Comparison of ENCODE assay signal across 21 cellular contexts in the genomic region with DNA sequence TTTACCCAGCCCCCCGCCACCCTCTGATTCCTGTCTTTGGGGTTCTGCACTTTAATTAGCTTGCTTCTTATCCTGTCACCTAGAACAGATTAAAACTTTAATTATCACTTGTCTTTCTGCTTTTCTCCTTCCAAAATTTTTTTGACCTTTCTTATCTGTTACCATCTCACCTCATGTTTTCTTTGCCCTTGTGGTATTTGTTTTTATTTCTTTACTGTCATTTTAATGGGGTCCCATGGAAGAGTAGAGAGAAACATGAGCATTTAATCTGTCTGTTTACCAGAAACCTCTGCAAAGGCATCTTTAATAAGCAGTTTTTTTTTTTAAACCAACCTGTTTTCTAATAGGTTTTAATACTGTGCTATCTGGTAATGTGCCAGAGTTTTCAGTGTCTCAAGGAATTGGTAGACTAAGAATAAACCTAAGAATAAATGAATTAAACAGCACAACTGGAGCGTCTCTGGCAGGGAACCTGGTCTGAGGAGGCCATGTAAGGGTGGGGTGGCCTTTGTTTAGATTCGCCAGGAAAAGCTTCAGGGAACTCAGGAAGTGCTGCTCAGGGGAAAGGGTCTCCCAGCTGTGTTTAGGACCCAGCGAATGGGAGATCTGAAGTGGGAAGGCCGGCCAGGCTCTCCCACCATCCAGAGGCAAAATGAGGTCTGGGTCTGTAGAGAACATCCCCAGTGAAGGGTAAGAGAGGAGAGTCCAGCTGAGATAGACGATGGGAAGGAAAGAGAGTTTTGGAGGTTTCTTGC.
DNase-seq lines count a peak whose midpoint lies in the region; ATAC-seq and TF ChIP-seq lines count a peak whose summit lies in the region.
"Had no signal": no experiment of that assay in that cellular context is flagged by ENCODE, and none has a peak within 500 bp of the region (broad histone marks: within the 10 kb centered on the region; RNA-seq: fewer than 3 reads in every experiment).

No MANE protein-coding gene starts in this region.

- CTCF ChIA-PET in WTC11 (lab: Charles Lee): interaction anchor here (0.6 to 1.5 kb wide), 3 partner anchors 19 to 980 kb away, joined by 3 read pairs; no protein-coding TSS in a partner anchor
- CTCF ChIA-PET in GM10248 (lab: Yijun Ruan, JAX): interaction anchor here (1.2 to 1.4 kb wide), 2 partner anchors 56 to 66 kb away, joined by 3 read pairs; no protein-coding TSS in a partner anchor

- intact Hi-C loops in left ventricle myocardium inferior (cut with micrococcal nuclease) (loop anchor here (5.0 kb wide), 1 partner anchor 65 kb away; no protein-coding TSS in a partner anchor), left cardiac atrium (cut with DNase I) (no loop called here), dorsolateral prefrontal cortex (cut with DNase I) (no loop called here)

- H3K27me3 ChIP-seq in left ventricle myocardium inferior (ENCODE audit: low read depth) (no peaks in the 10 kb centered on the region), dorsolateral prefrontal cortex (no peaks in the 10 kb centered on the region)
- H3K27me3 ChIP-seq: esophagus squamous epithelium, pancreas had no signal

- no peak for ATAC-seq in left cardiac atrium
- peak; percentile 70 for ATAC-seq in WTC11
- no peak for ATAC-seq in stimulated activated effector memory CD8-positive, alpha-beta T cell treated with anti-CD3 and anti-CD28 coated beads, Interleukin-12 subunit alpha, Interleukin-12 subunit beta, amount 100 ng/mL, for 72 hours
- ATAC-seq: lower lobe of right lung, pancreas had no signal

- no peaks in the 10 kb centered on the region for H3K27me3 Mint-ChIP-seq in WTC11 (ENCODE audit: low read depth)

- peak overlapping the region; percentile 85 for H3K27ac Mint-ChIP-seq in WTC11
- H3K27ac Mint-ChIP-seq in stimulated activated effector memory CD8-positive, alpha-beta T cell treated with anti-CD3 and anti-CD28 coated beads, Interleukin-12 subunit alpha, Interleukin-12 subunit beta, amount 100 ng/mL, for 72 hours: peak overlapping the region; percentile 30

- DNase-seq in left ventricle myocardium inferior (no peak), left cardiac atrium (no peak), WTC11 (ENCODE audit: low spot score) (no peak), iPS-NIHi7 (ENCODE audit: extremely low spot score) (peak; percentile 53), dorsolateral prefrontal cortex (no peak), GM10248 (ENCODE audit: extremely low spot score) (no peak)
- DNase-seq in stimulated activated effector memory CD8-positive, alpha-beta T cell treated with anti-CD3 and anti-CD28 coated beads, Interleukin-12 subunit alpha, Interleukin-12 subunit beta, amount 100 ng/mL, for 72 hours (ENCODE audit: low spot score in 2 of 2): no peak
- DNase-seq in effector CD8-positive, alpha-beta T cell (lab: John Stamatoyannopoulos, UW): no peak
- DNase-seq: activated CD4-positive, CD25-positive, alpha-beta regulatory T cell treated with anti-CD3 and anti-CD28 coated beads, Interleukin-2, amount 50 U/mL, for 72 hours; activated T-cell treated with anti-CD3 and anti-CD28 coated beads, Interleukin-2, amount 50 U/mL, for 48 hours; AML-193; DND-41; esophagus squamous epithelium; hippocampal formation; lower lobe of right lung; NCI-H446; pancreas; PC-9; SW 1271 had no signal

- no peak overlapping the region for H3K4me3 Mint-ChIP-seq in WTC11
- H3K4me3 Mint-ChIP-seq in stimulated activated effector memory CD8-positive, alpha-beta T cell treated with anti-CD3 and anti-CD28 coated beads, Interleukin-12 subunit alpha, Interleukin-12 subunit beta, amount 100 ng/mL, for 72 hours: no peak overlapping the region

- peaks cover 100% of the 10 kb centered on the region for H3K4me1 ChIP-seq in left ventricle myocardium inferior

- H3K9me3 ChIP-seq in left ventricle myocardium inferior (replicated peaks): no peaks in the 10 kb centered on the region
- H3K9me3 ChIP-seq: esophagus squamous epithelium, lower lobe of right lung, pancreas had no signal

- POLR2A ChIA-PET in WTC11 (lab: Charles Lee) (interaction anchor here (1.9 kb wide), 1 partner anchor 9 kb away, joined by 5 read pairs; no protein-coding TSS in a partner anchor), GM10248 (lab: Yijun Ruan, JAX) (no interaction called here)

- H3K27ac ChIP-seq in left ventricle myocardium inferior (replicated peaks): peak overlapping the region; percentile 76
- H3K27ac ChIP-seq in dorsolateral prefrontal cortex: peak overlapping the region in 4 of 59 donors; percentile 4 to 50 (median 14)
- H3K27ac ChIP-seq: HL-60, lower lobe of right lung, pancreas, PC-9 had no signal

- no peaks in the 10 kb centered on the region for H3K9me3 Mint-ChIP-seq in WTC11
- no peaks in the 10 kb centered on the region for H3K9me3 Mint-ChIP-seq in stimulated activated effector memory CD8-positive, alpha-beta T cell treated with anti-CD3 and anti-CD28 coated beads, Interleukin-12 subunit alpha, Interleukin-12 subunit beta, amount 100 ng/mL, for 72 hours

- H3K4me3 ChIP-seq in left ventricle myocardium inferior (peak overlapping the region; percentile 37), dorsolateral prefrontal cortex (no peak overlapping the region)
- H3K4me3 ChIP-seq: coronary artery, esophagus squamous epithelium, lower lobe of right lung, pancreas, PC-9 had no signal

- no peaks in the 10 kb centered on the region for H3K36me3 Mint-ChIP-seq in WTC11
- peaks cover 12% of the 10 kb centered on the region for H3K36me3 Mint-ChIP-seq in stimulated activated effector memory CD8-positive, alpha-beta T cell treated with anti-CD3 and anti-CD28 coated beads, Interleukin-12 subunit alpha, Interleukin-12 subunit beta, amount 100 ng/mL, for 72 hours

- TF ChIP-seq CTCF in left ventricle myocardium inferior (IDR thresholded peaks at IDR 0.05; ENCODE audit: borderline replicate concordance): no peak
- no peak for TF ChIP-seq CTCF in WTC11 (IDR thresholded peaks at IDR 0.05)
- TF ChIP-seq CTCF in dorsolateral prefrontal cortex (IDR thresholded peaks at IDR 0.05 in 54 of 56, conservative IDR thresholded peaks at IDR 0.05 in 2 of 56; ENCODE audit: low read depth in 1 of 56, partially characterized antibody in 56 of 56): no peak
- no peak for TF ChIP-seq CTCF in GM10248 (IDR thresholded peaks at IDR 0.05; ENCODE audit: control extremely low read depth, extremely low read depth, low read depth, missing control alignments)

- no peaks in the 10 kb centered on the region for H3K36me3 ChIP-seq in left ventricle myocardium inferior
- H3K36me3 ChIP-seq: esophagus squamous epithelium, lower lobe of right lung, pancreas had no signal

- H3K4me1 Mint-ChIP-seq in WTC11: peaks cover 92% of the 10 kb centered on the region
- H3K4me1 Mint-ChIP-seq in stimulated activated effector memory CD8-positive, alpha-beta T cell treated with anti-CD3 and anti-CD28 coated beads, Interleukin-12 subunit alpha, Interleukin-12 subunit beta, amount 100 ng/mL, for 72 hours: peaks cover 79% of the 10 kb centered on the region

TF ChIP-seq in WTC11, 78 proteins besides CTCF, POLR2A, EP300 and RAD21 (continues in another document):
- TF ChIP-seq, protein P1, sequence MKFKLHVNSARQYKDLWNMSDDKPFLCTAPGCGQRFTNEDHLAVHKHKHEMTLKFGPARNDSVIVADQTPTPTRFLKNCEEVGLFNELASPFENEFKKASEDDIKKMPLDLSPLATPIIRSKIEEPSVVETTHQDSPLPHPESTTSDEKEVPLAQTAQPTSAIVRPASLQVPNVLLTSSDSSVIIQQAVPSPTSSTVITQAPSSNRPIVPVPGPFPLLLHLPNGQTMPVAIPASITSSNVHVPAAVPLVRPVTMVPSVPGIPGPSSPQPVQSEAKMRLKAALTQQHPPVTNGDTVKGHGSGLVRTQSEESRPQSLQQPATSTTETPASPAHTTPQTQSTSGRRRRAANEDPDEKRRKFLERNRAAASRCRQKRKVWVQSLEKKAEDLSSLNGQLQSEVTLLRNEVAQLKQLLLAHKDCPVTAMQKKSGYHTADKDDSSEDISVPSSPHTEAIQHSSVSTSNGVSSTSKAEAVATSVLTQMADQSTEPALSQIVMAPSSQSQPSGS (CRISPR knock-in tag; IDR thresholded peaks at IDR 0.05; ENCODE audit: borderline replicate concordance, low read depth): no peak
- TF ChIP-seq SMAD4 (CRISPR knock-in tag; IDR thresholded peaks at IDR 0.05): no peak
- TF ChIP-seq, protein P2, sequence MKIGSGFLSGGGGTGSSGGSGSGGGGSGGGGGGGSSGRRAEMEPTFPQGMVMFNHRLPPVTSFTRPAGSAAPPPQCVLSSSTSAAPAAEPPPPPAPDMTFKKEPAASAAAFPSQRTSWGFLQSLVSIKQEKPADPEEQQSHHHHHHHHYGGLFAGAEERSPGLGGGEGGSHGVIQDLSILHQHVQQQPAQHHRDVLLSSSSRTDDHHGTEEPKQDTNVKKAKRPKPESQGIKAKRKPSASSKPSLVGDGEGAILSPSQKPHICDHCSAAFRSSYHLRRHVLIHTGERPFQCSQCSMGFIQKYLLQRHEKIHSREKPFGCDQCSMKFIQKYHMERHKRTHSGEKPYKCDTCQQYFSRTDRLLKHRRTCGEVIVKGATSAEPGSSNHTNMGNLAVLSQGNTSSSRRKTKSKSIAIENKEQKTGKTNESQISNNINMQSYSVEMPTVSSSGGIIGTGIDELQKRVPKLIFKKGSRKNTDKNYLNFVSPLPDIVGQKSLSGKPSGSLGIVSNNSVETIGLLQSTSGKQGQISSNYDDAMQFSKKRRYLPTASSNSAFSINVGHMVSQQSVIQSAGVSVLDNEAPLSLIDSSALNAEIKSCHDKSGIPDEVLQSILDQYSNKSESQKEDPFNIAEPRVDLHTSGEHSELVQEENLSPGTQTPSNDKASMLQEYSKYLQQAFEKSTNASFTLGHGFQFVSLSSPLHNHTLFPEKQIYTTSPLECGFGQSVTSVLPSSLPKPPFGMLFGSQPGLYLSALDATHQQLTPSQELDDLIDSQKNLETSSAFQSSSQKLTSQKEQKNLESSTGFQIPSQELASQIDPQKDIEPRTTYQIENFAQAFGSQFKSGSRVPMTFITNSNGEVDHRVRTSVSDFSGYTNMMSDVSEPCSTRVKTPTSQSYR (CRISPR knock-in tag; IDR thresholded peaks at IDR 0.05): no peak
- no peak for TF ChIP-seq NR3C1 (CRISPR knock-in tag; conservative IDR thresholded peaks at IDR 0.05; ENCODE audit: low read depth)
- TF ChIP-seq ZNF219 (CRISPR knock-in tag; IDR thresholded peaks at IDR 0.05; ENCODE audit: borderline replicate concordance): no peak
- no peak for TF ChIP-seq CREB1 (CRISPR knock-in tag; IDR thresholded peaks at IDR 0.05)
- TF ChIP-seq, protein P3, sequence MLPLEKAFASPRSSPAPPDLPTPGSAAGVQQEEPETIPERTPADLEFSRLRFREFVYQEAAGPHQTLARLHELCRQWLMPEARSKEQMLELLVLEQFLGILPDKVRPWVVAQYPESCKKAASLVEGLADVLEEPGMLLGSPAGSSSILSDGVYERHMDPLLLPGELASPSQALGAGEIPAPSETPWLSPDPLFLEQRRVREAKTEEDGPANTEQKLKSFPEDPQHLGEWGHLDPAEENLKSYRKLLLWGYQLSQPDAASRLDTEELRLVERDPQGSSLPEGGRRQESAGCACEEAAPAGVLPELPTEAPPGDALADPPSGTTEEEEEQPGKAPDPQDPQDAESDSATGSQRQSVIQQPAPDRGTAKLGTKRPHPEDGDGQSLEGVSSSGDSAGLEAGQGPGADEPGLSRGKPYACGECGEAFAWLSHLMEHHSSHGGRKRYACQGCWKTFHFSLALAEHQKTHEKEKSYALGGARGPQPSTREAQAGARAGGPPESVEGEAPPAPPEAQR (CRISPR knock-in tag; IDR thresholded peaks at IDR 0.05): no peak
